8 cellular contexts compared by ENCODE assay signal in genomic region chr2:27954771-27955384, GRCh38.
DNase-seq lines count a peak whose midpoint lies in the region; ATAC-seq, FAIRE-seq and TF ChIP-seq lines count a peak whose summit lies in the region.

No MANE protein-coding gene starts in this region.

- CTCF ChIA-PET in K562 (lab: Yijun Ruan, JAX; ENCODE audit: low intra/inter-chr PET ratio), result no interaction called here

- in situ Hi-C loops in K562 (cut with MboI), result no loop called here

- FAIRE-seq in K562 (lab: Jason Lieb, UNC), result no peak

- no peak for TF ChIP-seq EP300 in K562 (IDR thresholded peaks at IDR 0.05; ENCODE audit: low read length)

- H4K20me1 ChIP-seq in K562 (replicated peaks; ENCODE audit: control insufficient read depth, insufficient read depth, low read length), result no peaks in the 10 kb centered on the region

- POLR2A ChIA-PET in K562 (lab: Yijun Ruan, JAX), result no interaction called here

- DNase-seq in BE2C (peak; percentile 40), HFF-Myc (ENCODE audit: extremely low read depth, low read depth) (peak; percentile 91), RWPE2 (ENCODE audit: low spot score) (peak; percentile 83), K562 (ENCODE audit: extremely low read depth in 1 of 4, low spot score in 3 of 4) (peak in 1 of 4 experiments; percentile 6), NCI-H345 treated with DMSO at 0.1 percent for 48 hours (lab: John Stamatoyannopoulos, UW; ENCODE audit: unreplicated experiment) (no peak)
- DNase-seq in stimulated activated CD4-positive, alpha-beta T cell treated with anti-CD3 and anti-CD28 coated beads, TNF-alpha, amount 100 ng/mL, for 24 hours (ENCODE audit: low read depth in 3 of 3), result peak in 2 of 3 experiments; percentile 30 to 36

- H3K36me3 ChIP-seq in BE2C, result no peaks in the 10 kb centered on the region
- H3K36me3 ChIP-seq in RWPE2 (ENCODE audit: low read depth), result no peaks in the 10 kb centered on the region
- no peaks in the 10 kb centered on the region for H3K36me3 ChIP-seq in K562 (ENCODE audit: control insufficient read depth, insufficient read depth, low read length)

- WGBS in K562 (ENCODE audit: insufficient coverage, low coverage, missing lambda C conversion rate), result 11% methylated on average over 2 of the region's 2 CpGs

- BruUV-seq in K562 (replicated peaks; lab: Mats Ljungman, UMichigan), result no TSS peak

- no peak for TF ChIP-seq POLR2A in K562 (conservative IDR thresholded peaks at IDR 0.05)

- H3K4me3 ChIP-seq in BE2C (ENCODE audit: low read depth, low read length), result no peak overlapping the region
- no peak overlapping the region for H3K4me3 ChIP-seq in HFF-Myc (replicated peaks; ENCODE audit: low read depth, low read length)
- no peak overlapping the region for H3K4me3 ChIP-seq in RWPE2 (ENCODE audit: severe bottlenecking)
- H3K4me3 ChIP-seq in K562, result no peak overlapping the region

- H3K27me3 ChIP-seq in BE2C, result no peaks in the 10 kb centered on the region
- no peaks in the 10 kb centered on the region for H3K27me3 ChIP-seq in RWPE2 (ENCODE audit: insufficient read depth, poor library complexity, severe bottlenecking)
- no peaks in the 10 kb centered on the region for H3K27me3 ChIP-seq in K562 (ENCODE audit: control insufficient read depth in 2 of 2, insufficient read depth in 2 of 2, low read length in 2 of 2)
- no peaks in the 10 kb centered on the region for H3K27me3 ChIP-seq in layer of hippocampus (ENCODE audit: control insufficient read depth, insufficient read depth, low read length)

- H3K27ac ChIP-seq in RWPE2 (ENCODE audit: poor library complexity, severe bottlenecking) (peak overlapping the region; percentile 99), K562 (ENCODE audit: extremely low read depth, low read depth, low read length) (no peak overlapping the region), layer of hippocampus (ENCODE audit: low read depth, low read length) (peak overlapping the region; percentile 22)

- ATAC-seq in RWPE2 (ENCODE audit: low read depth) (peak; percentile 82), K562 (no peak; the same call in 2 of the 3 replicates), HG02798 (IDR thresholded peaks at IDR 0.05; ENCODE audit: poor library complexity, unreplicated experiment) (no peak)

- no peaks in the 10 kb centered on the region for H3K79me2 ChIP-seq in K562 (ENCODE audit: control insufficient read depth, insufficient read depth, low read length)

- H3K9me3 ChIP-seq in BE2C (no peaks in the 10 kb centered on the region), RWPE2 (ENCODE audit: severe bottlenecking) (peaks cover 5% of the 10 kb centered on the region), K562 (replicated peaks; ENCODE audit: control insufficient read depth, insufficient read depth, low read depth, low read length) (no peaks in the 10 kb centered on the region)

- H3K9ac ChIP-seq in K562 (ENCODE audit: insufficient read depth in 1 of 2, low read depth in 2 of 2, low read length in 2 of 2), result no peak overlapping the region

- H3K9me1 ChIP-seq in K562 (ENCODE audit: control insufficient read depth, insufficient read depth, low read length), result no peaks in the 10 kb centered on the region

- intact Hi-C loops in K562 (cut with micrococcal nuclease), result no loop called here

- TF ChIP-seq RAD21 in K562 (CRISPR knock-in tag; conservative IDR thresholded peaks at IDR 0.05 in 1 of 2, IDR thresholded peaks at IDR 0.05 in 1 of 2), result peak in 1 of 2 experiments; percentile 42; a peak in 2 of 4 replicates

- peak; percentile 47 for TF ChIP-seq CTCF in BE2C (IDR thresholded peaks at IDR 0.05; ENCODE audit: low read depth, low read length)
- peak; percentile 28 for TF ChIP-seq CTCF in HFF-Myc (IDR thresholded peaks at IDR 0.05; ENCODE audit: low read depth, low read length, missing control alignments)
- peak; percentile 58 for TF ChIP-seq CTCF in RWPE2 (IDR thresholded peaks at IDR 0.05; ENCODE audit: poor library complexity, severe bottlenecking)
- peak in 1 of 3 experiments; percentile 34; a peak in 2 of 6 replicates for TF ChIP-seq CTCF in K562 (IDR thresholded peaks at IDR 0.05 in 2 of 3, conservative IDR thresholded peaks at IDR 0.05 in 1 of 3; ENCODE audit: insufficient read depth in 2 of 3, low read depth in 1 of 3, low read length in 3 of 3)

- H2AFZ ChIP-seq in K562 (ENCODE audit: low read depth, low read length), result no peak overlapping the region

- no peak overlapping the region for H3K4me2 ChIP-seq in K562 (ENCODE audit: insufficient read depth, low read length)

- H3K4me1 ChIP-seq in BE2C, result peaks cover 20% of the 10 kb centered on the region
- H3K4me1 ChIP-seq in RWPE2 (ENCODE audit: insufficient read depth, poor library complexity, severe bottlenecking), result peaks cover 60% of the 10 kb centered on the region
- H3K4me1 ChIP-seq in K562 (replicated peaks in 1 of 2; ENCODE audit: control insufficient read depth in 2 of 2, insufficient read depth in 2 of 2, low read length in 2 of 2), result no peaks in the 10 kb centered on the region; a peak in 1 of 5 replicates

TF ChIP-seq in K562, 482 proteins besides CTCF, POLR2A, EP300 and RAD21 (continues in another document):
- peak; percentile 74 for TF ChIP-seq GABPA (tag; conservative IDR thresholded peaks at IDR 0.05; ENCODE audit: low read depth)
- TF ChIP-seq ETV1 (tag; conservative IDR thresholded peaks at IDR 0.05; ENCODE audit: low read depth), result peak; percentile 95
- no peak for TF ChIP-seq ELF1 (tag; IDR thresholded peaks at IDR 0.05)
- TF ChIP-seq FOXK2 (conservative IDR thresholded peaks at IDR 0.05 in 1 of 2, IDR thresholded peaks at IDR 0.05 in 1 of 2; ENCODE audit: low read depth in 2 of 2), result no peak
- TF ChIP-seq PBX2 (CRISPR knock-in tag; IDR thresholded peaks at IDR 0.05; ENCODE audit: low read depth), result no peak
- peak; percentile 53; the same call in 1 of the 2 replicates for TF ChIP-seq PBX2 (tag; conservative IDR thresholded peaks at IDR 0.05; ENCODE audit: low read depth)
- no peak for TF ChIP-seq SMARCB1 (IDR thresholded peaks at IDR 0.05; ENCODE audit: insufficient read length, low read depth)
- TF ChIP-seq, protein P1, sequence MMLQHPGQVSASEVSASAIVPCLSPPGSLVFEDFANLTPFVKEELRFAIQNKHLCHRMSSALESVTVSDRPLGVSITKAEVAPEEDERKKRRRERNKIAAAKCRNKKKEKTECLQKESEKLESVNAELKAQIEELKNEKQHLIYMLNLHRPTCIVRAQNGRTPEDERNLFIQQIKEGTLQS (IDR thresholded peaks at IDR 0.05), result peak; percentile 34; the same call in 1 of the 2 replicates
- TF ChIP-seq, protein P1 (CRISPR knock-in tag; conservative IDR thresholded peaks at IDR 0.05), result no peak
- no peak for TF ChIP-seq HIVEP1 (CRISPR knock-in tag; IDR thresholded peaks at IDR 0.05)
- TF ChIP-seq TAF1 (IDR thresholded peaks at IDR 0.05; ENCODE audit: control insufficient read depth, extremely low read depth, insufficient read depth, low read length, severe bottlenecking), result no peak
- no peak for TF ChIP-seq RBM39 (optimal IDR thresholded peaks at IDR 0.05; ENCODE audit: low read depth, low read length)
- TF ChIP-seq CBX5 (IDR thresholded peaks at IDR 0.05; ENCODE audit: borderline replicate concordance, low read depth), result no peak
- no peak for TF ChIP-seq NR2C2 (CRISPR knock-in tag; IDR thresholded peaks at IDR 0.05)
- peak; percentile 41; the same call in 1 of the 2 replicates for TF ChIP-seq NR2C2 (tag; IDR thresholded peaks at IDR 0.05)
- no peak; the same call in 1 of the 2 replicates for TF ChIP-seq CEBPG (CRISPR knock-in tag; IDR thresholded peaks at IDR 0.05)
- TF ChIP-seq CEBPG (tag; conservative IDR thresholded peaks at IDR 0.05 in 1 of 2, IDR thresholded peaks at IDR 0.05 in 1 of 2), result peak; percentile 73 to 94
- no peak for TF ChIP-seq POLR3A (IDR thresholded peaks at IDR 0.05; ENCODE audit: borderline replicate concordance, extremely low read depth, insufficient read depth, insufficient read length)
- TF ChIP-seq ZKSCAN8 (CRISPR knock-in tag; IDR thresholded peaks at IDR 0.05), result peak; percentile 27; the same call in 1 of the 2 replicates
- peak; percentile 77 for TF ChIP-seq ATF4 (CRISPR knock-in tag; IDR thresholded peaks at IDR 0.05)
- no peak for TF ChIP-seq TOE1 (IDR thresholded peaks at IDR 0.05; ENCODE audit: borderline replicate concordance)
- TF ChIP-seq TOE1 (CRISPR knock-in tag; IDR thresholded peaks at IDR 0.05; ENCODE audit: borderline replicate concordance, low read depth), result no peak
- TF ChIP-seq ZNF584 (CRISPR knock-in tag; IDR thresholded peaks at IDR 0.05; ENCODE audit: low read depth), result peak; percentile 50; the same call in 1 of the 2 replicates
- TF ChIP-seq MEIS2 (IDR thresholded peaks at IDR 0.05; ENCODE audit: partially characterized antibody), result peak; percentile 72
